ENCODE assay signal across 9 cellular contexts in the genomic region with DNA sequence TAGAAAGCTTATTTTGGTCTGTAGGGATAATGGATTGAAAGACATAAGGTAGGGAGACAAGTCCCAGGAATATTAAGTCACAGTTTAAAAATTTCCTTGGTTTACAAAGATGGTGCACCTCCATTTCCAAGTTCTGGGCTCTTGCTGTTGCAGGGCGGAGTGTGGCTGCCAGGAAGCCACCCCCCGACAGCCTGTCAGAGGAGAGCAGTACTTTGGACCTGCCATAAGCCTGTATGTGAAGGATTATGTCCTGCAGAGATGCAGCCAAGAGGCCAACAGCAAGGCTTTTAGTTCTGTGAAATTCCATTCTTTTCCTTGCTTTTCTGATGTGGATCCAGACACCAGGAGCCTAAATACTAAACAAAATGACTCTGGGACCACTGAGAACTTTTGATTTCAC.
"Had no signal": no experiment of that assay in that cellular context is flagged by ENCODE, and none has a peak within 500 bp of the region (broad histone marks: within the 10 kb centered on the region; RNA-seq: fewer than 3 reads in every experiment).

No MANE protein-coding gene starts in this region.

- ATAC-seq: HCT116, K562 had no signal

- H3K9me3 ChIP-seq: HAP-1 had no signal

- DNase-seq: GM23248, GOT3, H7, HFFc6, IMR-90 had no signal

- H3K4me3 ChIP-seq: GM23248, HAP-1, K562 had no signal

- H3K4me3 Mint-ChIP-seq: HFFc6 had no signal

- FAIRE-seq: K562 had no signal

- H2AFZ ChIP-seq: GM23248 had no signal

- H3K27ac Mint-ChIP-seq: HFFc6 had no signal

- H3K27ac ChIP-seq: GM23248, HL-60 had no signal

- H3K9ac ChIP-seq: GM23248 had no signal

- H3K4me1 ChIP-seq: HAP-1 had no signal
